Comparison of ENCODE assay signal across 1 cellular context in the genomic region with DNA sequence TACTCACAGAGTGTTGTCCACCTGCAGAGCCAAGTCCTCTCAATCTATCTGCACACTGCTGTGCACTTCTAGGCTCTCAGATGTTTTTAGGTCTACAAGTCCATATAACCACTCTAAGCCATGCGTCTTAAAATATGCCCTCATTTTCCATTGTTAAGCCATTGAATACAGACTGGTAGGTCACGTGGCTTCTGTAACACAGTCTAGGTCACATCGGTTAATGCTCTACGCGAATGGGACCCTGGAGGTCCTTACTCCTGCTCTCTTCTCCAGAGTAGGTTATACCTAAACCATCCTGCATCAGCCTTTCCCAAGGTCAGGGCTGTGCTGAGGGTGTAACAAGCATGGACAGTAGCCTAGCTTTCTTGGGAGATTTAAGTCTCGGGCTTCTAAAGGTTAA.
TF ChIP-seq lines count a peak whose summit lies in the region.

No MANE protein-coding gene starts in this region.

TF ChIP-seq in SK-N-SH, 30 proteins besides CTCF, POLR2A, EP300 and RAD21:
- no peak for TF ChIP-seq FOSL2 (IDR thresholded peaks at IDR 0.05; ENCODE audit: borderline replicate concordance, low read depth)
- TF ChIP-seq GABPA (IDR thresholded peaks at IDR 0.05; ENCODE audit: low read depth), result no peak
- TF ChIP-seq NRF1 (IDR thresholded peaks at IDR 0.05; ENCODE audit: low read depth, low read length), result no peak
- no peak for TF ChIP-seq FOXM1 (IDR thresholded peaks at IDR 0.05; ENCODE audit: low read depth)
- no peak for TF ChIP-seq MXI1 (IDR thresholded peaks at IDR 0.05; ENCODE audit: low read depth, low read length)
- no peak for TF ChIP-seq FOXJ3 (CRISPR knock-in tag; IDR thresholded peaks at IDR 0.05)
- TF ChIP-seq, protein P1, sequence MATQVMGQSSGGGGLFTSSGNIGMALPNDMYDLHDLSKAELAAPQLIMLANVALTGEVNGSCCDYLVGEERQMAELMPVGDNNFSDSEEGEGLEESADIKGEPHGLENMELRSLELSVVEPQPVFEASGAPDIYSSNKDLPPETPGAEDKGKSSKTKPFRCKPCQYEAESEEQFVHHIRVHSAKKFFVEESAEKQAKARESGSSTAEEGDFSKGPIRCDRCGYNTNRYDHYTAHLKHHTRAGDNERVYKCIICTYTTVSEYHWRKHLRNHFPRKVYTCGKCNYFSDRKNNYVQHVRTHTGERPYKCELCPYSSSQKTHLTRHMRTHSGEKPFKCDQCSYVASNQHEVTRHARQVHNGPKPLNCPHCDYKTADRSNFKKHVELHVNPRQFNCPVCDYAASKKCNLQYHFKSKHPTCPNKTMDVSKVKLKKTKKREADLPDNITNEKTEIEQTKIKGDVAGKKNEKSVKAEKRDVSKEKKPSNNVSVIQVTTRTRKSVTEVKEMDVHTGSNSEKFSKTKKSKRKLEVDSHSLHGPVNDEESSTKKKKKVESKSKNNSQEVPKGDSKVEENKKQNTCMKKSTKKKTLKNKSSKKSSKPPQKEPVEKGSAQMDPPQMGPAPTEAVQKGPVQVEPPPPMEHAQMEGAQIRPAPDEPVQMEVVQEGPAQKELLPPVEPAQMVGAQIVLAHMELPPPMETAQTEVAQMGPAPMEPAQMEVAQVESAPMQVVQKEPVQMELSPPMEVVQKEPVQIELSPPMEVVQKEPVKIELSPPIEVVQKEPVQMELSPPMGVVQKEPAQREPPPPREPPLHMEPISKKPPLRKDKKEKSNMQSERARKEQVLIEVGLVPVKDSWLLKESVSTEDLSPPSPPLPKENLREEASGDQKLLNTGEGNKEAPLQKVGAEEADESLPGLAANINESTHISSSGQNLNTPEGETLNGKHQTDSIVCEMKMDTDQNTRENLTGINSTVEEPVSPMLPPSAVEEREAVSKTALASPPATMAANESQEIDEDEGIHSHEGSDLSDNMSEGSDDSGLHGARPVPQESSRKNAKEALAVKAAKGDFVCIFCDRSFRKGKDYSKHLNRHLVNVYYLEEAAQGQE (IDR thresholded peaks at IDR 0.05; ENCODE audit: low read depth, low read length), result no peak
- TF ChIP-seq TCF12 (IDR thresholded peaks at IDR 0.05), result no peak
- TF ChIP-seq, protein P2, sequence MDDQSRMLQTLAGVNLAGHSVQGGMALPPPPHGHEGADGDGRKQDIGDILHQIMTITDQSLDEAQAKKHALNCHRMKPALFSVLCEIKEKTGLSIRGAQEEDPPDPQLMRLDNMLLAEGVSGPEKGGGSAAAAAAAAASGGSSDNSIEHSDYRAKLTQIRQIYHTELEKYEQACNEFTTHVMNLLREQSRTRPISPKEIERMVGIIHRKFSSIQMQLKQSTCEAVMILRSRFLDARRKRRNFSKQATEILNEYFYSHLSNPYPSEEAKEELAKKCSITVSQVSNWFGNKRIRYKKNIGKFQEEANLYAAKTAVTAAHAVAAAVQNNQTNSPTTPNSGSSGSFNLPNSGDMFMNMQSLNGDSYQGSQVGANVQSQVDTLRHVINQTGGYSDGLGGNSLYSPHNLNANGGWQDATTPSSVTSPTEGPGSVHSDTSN (IDR thresholded peaks at IDR 0.05), result no peak
- no peak for TF ChIP-seq RFX5 (IDR thresholded peaks at IDR 0.05; ENCODE audit: low read length)
- no peak for TF ChIP-seq NFIC (IDR thresholded peaks at IDR 0.05; ENCODE audit: borderline replicate concordance)
- TF ChIP-seq, protein P3, sequence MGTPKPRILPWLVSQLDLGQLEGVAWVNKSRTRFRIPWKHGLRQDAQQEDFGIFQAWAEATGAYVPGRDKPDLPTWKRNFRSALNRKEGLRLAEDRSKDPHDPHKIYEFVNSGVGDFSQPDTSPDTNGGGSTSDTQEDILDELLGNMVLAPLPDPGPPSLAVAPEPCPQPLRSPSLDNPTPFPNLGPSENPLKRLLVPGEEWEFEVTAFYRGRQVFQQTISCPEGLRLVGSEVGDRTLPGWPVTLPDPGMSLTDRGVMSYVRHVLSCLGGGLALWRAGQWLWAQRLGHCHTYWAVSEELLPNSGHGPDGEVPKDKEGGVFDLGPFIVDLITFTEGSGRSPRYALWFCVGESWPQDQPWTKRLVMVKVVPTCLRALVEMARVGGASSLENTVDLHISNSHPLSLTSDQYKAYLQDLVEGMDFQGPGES (IDR thresholded peaks at IDR 0.05; ENCODE audit: low read depth, low read length), result no peak
- TF ChIP-seq ELF1 (IDR thresholded peaks at IDR 0.05), result no peak
- TF ChIP-seq RXRA (IDR thresholded peaks at IDR 0.05; ENCODE audit: borderline replicate concordance, low read depth), result no peak
- TF ChIP-seq SIN3A (IDR thresholded peaks at IDR 0.05; ENCODE audit: borderline replicate concordance, low read depth, low read length), result no peak
